ENCODE assay signal across 1 cellular context in genomic region chr1:112395832-112396667, GRCh38.
TF ChIP-seq lines count a peak whose summit lies in the region.

A gene with protein sequence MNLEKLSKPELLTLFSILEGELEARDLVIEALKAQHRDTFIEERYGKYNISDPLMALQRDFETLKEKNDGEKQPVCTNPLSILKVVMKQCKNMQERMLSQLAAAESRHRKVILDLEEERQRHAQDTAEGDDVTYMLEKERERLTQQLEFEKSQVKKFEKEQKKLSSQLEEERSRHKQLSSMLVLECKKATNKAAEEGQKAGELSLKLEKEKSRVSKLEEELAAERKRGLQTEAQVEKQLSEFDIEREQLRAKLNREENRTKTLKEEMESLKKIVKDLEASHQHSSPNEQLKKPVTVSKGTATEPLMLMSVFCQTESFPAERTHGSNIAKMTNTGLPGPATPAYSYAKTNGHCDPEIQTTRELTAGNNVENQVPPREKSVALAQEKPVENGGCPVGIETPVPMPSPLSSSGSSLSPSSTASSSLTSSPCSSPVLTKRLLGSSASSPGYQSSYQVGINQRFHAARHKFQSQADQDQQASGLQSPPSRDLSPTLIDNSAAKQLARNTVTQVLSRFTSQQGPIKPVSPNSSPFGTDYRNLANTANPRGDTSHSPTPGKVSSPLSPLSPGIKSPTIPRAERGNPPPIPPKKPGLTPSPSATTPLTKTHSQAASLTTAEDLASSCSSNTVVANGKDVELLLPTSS (plus strand): TSS chr1:112396214. CDS start chr1:112416166, 19,952 bp downstream.

TF ChIP-seq in K562, 482 proteins besides CTCF, POLR2A, EP300 and RAD21 (continued from another document):
- TF ChIP-seq, protein P1, sequence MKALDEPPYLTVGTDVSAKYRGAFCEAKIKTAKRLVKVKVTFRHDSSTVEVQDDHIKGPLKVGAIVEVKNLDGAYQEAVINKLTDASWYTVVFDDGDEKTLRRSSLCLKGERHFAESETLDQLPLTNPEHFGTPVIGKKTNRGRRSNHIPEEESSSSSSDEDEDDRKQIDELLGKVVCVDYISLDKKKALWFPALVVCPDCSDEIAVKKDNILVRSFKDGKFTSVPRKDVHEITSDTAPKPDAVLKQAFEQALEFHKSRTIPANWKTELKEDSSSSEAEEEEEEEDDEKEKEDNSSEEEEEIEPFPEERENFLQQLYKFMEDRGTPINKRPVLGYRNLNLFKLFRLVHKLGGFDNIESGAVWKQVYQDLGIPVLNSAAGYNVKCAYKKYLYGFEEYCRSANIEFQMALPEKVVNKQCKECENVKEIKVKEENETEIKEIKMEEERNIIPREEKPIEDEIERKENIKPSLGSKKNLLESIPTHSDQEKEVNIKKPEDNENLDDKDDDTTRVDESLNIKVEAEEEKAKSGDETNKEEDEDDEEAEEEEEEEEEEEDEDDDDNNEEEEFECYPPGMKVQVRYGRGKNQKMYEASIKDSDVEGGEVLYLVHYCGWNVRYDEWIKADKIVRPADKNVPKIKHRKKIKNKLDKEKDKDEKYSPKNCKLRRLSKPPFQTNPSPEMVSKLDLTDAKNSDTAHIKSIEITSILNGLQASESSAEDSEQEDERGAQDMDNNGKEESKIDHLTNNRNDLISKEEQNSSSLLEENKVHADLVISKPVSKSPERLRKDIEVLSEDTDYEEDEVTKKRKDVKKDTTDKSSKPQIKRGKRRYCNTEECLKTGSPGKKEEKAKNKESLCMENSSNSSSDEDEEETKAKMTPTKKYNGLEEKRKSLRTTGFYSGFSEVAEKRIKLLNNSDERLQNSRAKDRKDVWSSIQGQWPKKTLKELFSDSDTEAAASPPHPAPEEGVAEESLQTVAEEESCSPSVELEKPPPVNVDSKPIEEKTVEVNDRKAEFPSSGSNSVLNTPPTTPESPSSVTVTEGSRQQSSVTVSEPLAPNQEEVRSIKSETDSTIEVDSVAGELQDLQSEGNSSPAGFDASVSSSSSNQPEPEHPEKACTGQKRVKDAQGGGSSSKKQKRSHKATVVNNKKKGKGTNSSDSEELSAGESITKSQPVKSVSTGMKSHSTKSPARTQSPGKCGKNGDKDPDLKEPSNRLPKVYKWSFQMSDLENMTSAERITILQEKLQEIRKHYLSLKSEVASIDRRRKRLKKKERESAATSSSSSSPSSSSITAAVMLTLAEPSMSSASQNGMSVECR (CRISPR knock-in tag; IDR thresholded peaks at IDR 0.05), result peak; percentile 50; the same call in 1 of the 2 replicates
- TF ChIP-seq, protein P2, sequence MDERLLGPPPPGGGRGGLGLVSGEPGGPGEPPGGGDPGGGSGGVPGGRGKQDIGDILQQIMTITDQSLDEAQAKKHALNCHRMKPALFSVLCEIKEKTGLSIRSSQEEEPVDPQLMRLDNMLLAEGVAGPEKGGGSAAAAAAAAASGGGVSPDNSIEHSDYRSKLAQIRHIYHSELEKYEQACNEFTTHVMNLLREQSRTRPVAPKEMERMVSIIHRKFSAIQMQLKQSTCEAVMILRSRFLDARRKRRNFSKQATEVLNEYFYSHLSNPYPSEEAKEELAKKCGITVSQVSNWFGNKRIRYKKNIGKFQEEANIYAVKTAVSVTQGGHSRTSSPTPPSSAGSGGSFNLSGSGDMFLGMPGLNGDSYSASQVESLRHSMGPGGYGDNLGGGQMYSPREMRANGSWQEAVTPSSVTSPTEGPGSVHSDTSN (CRISPR knock-in tag; IDR thresholded peaks at IDR 0.05; ENCODE audit: low read depth), result peak; percentile 95
- TF ChIP-seq, protein P2 (tag; conservative IDR thresholded peaks at IDR 0.05; ENCODE audit: low read depth), result peak; percentile 99
- TF ChIP-seq TFAP4 (CRISPR knock-in tag; IDR thresholded peaks at IDR 0.05; ENCODE audit: borderline replicate concordance) (0 out of 2 replicates have a peak, but pooled peaks have one; percentile 16), CHD2 (IDR thresholded peaks at IDR 0.05; ENCODE audit: low read depth, low read length) (peak; percentile 70), ELF1 (tag; IDR thresholded peaks at IDR 0.05) (peak; percentile 71), MAZ (CRISPR knock-in tag; conservative IDR thresholded peaks at IDR 0.05 in 1 of 2, IDR thresholded peaks at IDR 0.05 in 1 of 2) (peak; percentile 30 to 51; a peak in 2 of 4 replicates), AFF1 (IDR thresholded peaks at IDR 0.05; ENCODE audit: low read depth in 1 of 2, partially characterized antibody in 2 of 2) (no peak), KDM5B (IDR thresholded peaks at IDR 0.05; ENCODE audit: insufficient replicate concordance, low read depth, low read length) (peak; percentile 52), TAL1 (IDR thresholded peaks at IDR 0.05) (no peak), ZNF395 (CRISPR knock-in tag; IDR thresholded peaks at IDR 0.05) (0 out of 2 replicates have a peak, but pooled peaks have one; percentile 15), POLR2G (IDR thresholded peaks at IDR 0.05; ENCODE audit: low read depth, low read length) (0 out of 2 replicates have a peak, but pooled peaks have one; percentile 13), CXXC5 (CRISPR knock-in tag; IDR thresholded peaks at IDR 0.05) (peak; percentile 55; the same call in 1 of the 2 replicates), L3MBTL2 (IDR thresholded peaks at IDR 0.05) (peak; percentile 53; the same call in 1 of the 2 replicates), TCF7 (IDR thresholded peaks at IDR 0.05; ENCODE audit: borderline replicate concordance) (no peak), KLF13 (tag; IDR thresholded peaks at IDR 0.05; ENCODE audit: borderline replicate concordance, low read depth) (peak; percentile 66; the same call in 1 of the 2 replicates), SP1 (CRISPR knock-in tag; IDR thresholded peaks at IDR 0.05) (peak; percentile 55; the same call in 1 of the 2 replicates), HEY1 (CRISPR knock-in tag; IDR thresholded peaks at IDR 0.05; ENCODE audit: borderline replicate concordance) (peak; percentile 77; the same call in 1 of the 2 replicates), EGR1 (conservative IDR thresholded peaks at IDR 0.05) (peak; percentile 53)
- TF ChIP-seq, protein P3, sequence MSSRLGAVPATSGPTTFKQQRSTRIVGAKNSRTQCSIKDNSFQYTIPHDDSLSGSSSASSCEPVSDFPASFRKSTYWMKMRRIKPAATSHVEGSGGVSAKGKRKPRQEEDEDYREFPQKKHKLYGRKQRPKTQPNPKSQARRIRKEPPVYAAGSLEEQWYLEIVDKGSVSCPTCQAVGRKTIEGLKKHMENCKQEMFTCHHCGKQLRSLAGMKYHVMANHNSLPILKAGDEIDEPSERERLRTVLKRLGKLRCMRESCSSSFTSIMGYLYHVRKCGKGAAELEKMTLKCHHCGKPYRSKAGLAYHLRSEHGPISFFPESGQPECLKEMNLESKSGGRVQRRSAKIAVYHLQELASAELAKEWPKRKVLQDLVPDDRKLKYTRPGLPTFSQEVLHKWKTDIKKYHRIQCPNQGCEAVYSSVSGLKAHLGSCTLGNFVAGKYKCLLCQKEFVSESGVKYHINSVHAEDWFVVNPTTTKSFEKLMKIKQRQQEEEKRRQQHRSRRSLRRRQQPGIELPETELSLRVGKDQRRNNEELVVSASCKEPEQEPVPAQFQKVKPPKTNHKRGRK (tag; IDR thresholded peaks at IDR 0.05), result no peak
- TF ChIP-seq, protein P4, sequence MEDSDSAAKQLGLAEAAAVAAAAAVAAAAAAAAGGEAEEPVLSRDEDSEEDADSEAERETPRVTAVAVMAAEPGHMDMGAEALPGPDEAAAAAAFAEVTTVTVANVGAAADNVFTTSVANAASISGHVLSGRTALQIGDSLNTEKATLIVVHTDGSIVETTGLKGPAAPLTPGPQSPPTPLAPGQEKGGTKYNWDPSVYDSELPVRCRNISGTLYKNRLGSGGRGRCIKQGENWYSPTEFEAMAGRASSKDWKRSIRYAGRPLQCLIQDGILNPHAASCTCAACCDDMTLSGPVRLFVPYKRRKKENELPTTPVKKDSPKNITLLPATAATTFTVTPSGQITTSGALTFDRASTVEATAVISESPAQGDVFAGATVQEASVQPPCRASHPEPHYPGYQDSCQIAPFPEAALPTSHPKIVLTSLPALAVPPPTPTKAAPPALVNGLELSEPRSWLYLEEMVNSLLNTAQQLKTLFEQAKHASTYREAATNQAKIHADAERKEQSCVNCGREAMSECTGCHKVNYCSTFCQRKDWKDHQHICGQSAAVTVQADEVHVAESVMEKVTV (CRISPR knock-in tag; IDR thresholded peaks at IDR 0.05), result no peak
- TF ChIP-seq, protein P5, sequence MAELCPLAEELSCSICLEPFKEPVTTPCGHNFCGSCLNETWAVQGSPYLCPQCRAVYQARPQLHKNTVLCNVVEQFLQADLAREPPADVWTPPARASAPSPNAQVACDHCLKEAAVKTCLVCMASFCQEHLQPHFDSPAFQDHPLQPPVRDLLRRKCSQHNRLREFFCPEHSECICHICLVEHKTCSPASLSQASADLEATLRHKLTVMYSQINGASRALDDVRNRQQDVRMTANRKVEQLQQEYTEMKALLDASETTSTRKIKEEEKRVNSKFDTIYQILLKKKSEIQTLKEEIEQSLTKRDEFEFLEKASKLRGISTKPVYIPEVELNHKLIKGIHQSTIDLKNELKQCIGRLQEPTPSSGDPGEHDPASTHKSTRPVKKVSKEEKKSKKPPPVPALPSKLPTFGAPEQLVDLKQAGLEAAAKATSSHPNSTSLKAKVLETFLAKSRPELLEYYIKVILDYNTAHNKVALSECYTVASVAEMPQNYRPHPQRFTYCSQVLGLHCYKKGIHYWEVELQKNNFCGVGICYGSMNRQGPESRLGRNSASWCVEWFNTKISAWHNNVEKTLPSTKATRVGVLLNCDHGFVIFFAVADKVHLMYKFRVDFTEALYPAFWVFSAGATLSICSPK (IDR thresholded peaks at IDR 0.05; ENCODE audit: borderline replicate concordance), result no peak
